In genomic region chr16:88535181-88535856, GRCh38 we compare ENCODE assay signal across 8 cellular contexts. TPM values are rescaled to one million over a fixed set of nuclear protein-coding genes. Genes with fewer than 3 reads are reported as not detected.
DNase-seq lines count a peak whose midpoint lies in the region; ATAC-seq and TF ChIP-seq lines count a peak whose summit lies in the region.

No MANE protein-coding gene starts in this region.

- H3K27me3 ChIP-seq in heart right ventricle = peaks cover 0 to 24% (median 22%) of the 10 kb centered on the region in 7 donors
- H3K27me3 ChIP-seq in sigmoid colon = peaks cover 8 to 20% (median 12%) of the 10 kb centered on the region in 3 donors

- TF ChIP-seq CTCF in GM12865 (IDR thresholded peaks at IDR 0.05; ENCODE audit: insufficient read depth, low read depth, low read length, missing control alignments) (no peak), WI38 (IDR thresholded peaks at IDR 0.05; ENCODE audit: low read depth, low read length) (no peak), heart right ventricle (IDR thresholded peaks at IDR 0.05) (no peak), sigmoid colon (IDR thresholded peaks at IDR 0.05) (no peak)

- TF ChIP-seq POLR2A in sigmoid colon (IDR thresholded peaks at IDR 0.05) = no peak

- H3K9me3 ChIP-seq in heart right ventricle (no peaks in the 10 kb centered on the region), sigmoid colon (no peaks in the 10 kb centered on the region)

- intact Hi-C loops in heart right ventricle (cut with DNase I) (no loop called here), sigmoid colon (cut with DNase I) (loop anchor here (2.0 kb wide), 1 partner anchor 35 kb away; the partner anchor contains the start of gene ZC3H18)

- H3K4me1 ChIP-seq in heart right ventricle (peaks cover 5 to 24% (median 10%) of the 10 kb centered on the region in 9 donors), sigmoid colon (peaks cover 0 to 28% (median 24%) of the 10 kb centered on the region in 4 donors)

- 82 to 84% methylated on average over 21 to 22 of the region's 22 CpGs for WGBS in heart right ventricle, 2 donors
- WGBS in sigmoid colon, 2 donors = 75 to 89% methylated on average over 22 of the region's 22 CpGs

- DNase-seq in GM12865 (ENCODE audit: low read depth) (no peak), heart right ventricle (no peak), sigmoid colon (no peak), NK-92 (lab: John Stamatoyannopoulos, UW; ENCODE audit: unreplicated experiment) (no peak), DMS153 (lab: John Stamatoyannopoulos, UW) (no peak), pons (ENCODE audit: low spot score) (no peak)

- H3K4me3 ChIP-seq in GM12865 (ENCODE audit: low read depth, low read length) (peak overlapping the region; percentile 53), WI38 (ENCODE audit: low read depth, low read length) (peak overlapping the region; percentile 46), heart right ventricle (peak overlapping the region in 9 of 10 donors; percentile 38 to 74 (median 57)), sigmoid colon (peak overlapping the region; percentile 35 to 81 (median 80))

- ATAC-seq in heart right ventricle (peak in 6 of 8 donors; percentile 3 to 31 (median 14)), GM21367 (IDR thresholded peaks at IDR 0.05; ENCODE audit: unreplicated experiment) (no peak)

- H3K36me3 ChIP-seq in heart right ventricle (no peaks in the 10 kb centered on the region), sigmoid colon (no peaks in the 10 kb centered on the region)

- no peak for TF ChIP-seq EP300 in sigmoid colon (IDR thresholded peaks at IDR 0.05)

- H3K27ac ChIP-seq in heart right ventricle (peak overlapping the region in 9 of 10 donors; percentile 15 to 75 (median 64)), sigmoid colon (peak overlapping the region; percentile 38 to 90 (median 60))

RNA-seq across cellular contexts. Expression of gene ZC3H18, which starts 34.9 kb away (rescaled TPM):
- 10 to 100 TPM; 18.3 to 28.7 (median 22.0) TPM for total RNA-seq in heart right ventricle
- 10 to 100 TPM; 18.4 to 22.7 TPM for polyA plus RNA-seq in heart right ventricle
- total RNA-seq in sigmoid colon = 10 to 100 TPM; 15.5 to 22.1 (median 16.6) TPM
- 10 to 100 TPM in 2 of 3 donors, 1 to 10 TPM in 1; 9.6 to 37.7 (median 13.6) TPM for polyA plus RNA-seq in sigmoid colon
